Comparison of ENCODE assay signal across 1 cellular context in genomic region chr19:14113762-14114414, GRCh38.
TF ChIP-seq lines count a peak whose summit lies in the region.

No MANE protein-coding gene starts in this region.

TF ChIP-seq in endothelial cell of umbilical vein, 7 proteins besides CTCF, POLR2A, EP300 and RAD21:
- no peak for TF ChIP-seq GATA2 (IDR thresholded peaks at IDR 0.05; ENCODE audit: insufficient read depth, insufficient read length, low read depth, low read length)
- TF ChIP-seq MYC (IDR thresholded peaks at IDR 0.05; ENCODE audit: low read depth, low read length): no peak
- no peak for TF ChIP-seq JUN (IDR thresholded peaks at IDR 0.05; ENCODE audit: borderline replicate concordance, insufficient read depth, insufficient read length, low read depth)
- no peak for TF ChIP-seq FOS (IDR thresholded peaks at IDR 0.05; ENCODE audit: borderline replicate concordance, insufficient read depth, low read length)
- no peak for TF ChIP-seq EZH2 (IDR thresholded peaks at IDR 0.05; ENCODE audit: borderline replicate concordance, low read depth, low read length, severe bottlenecking)
- TF ChIP-seq MAX (IDR thresholded peaks at IDR 0.05; ENCODE audit: insufficient read depth, insufficient read length): no peak
- no peak for TF ChIP-seq POLR2AphosphoS5 (IDR thresholded peaks at IDR 0.05; ENCODE audit: insufficient read depth, low read depth, low read length)
TF ChIP-seq in endothelial cell of umbilical vein: peak in this region for 0.
